Comparison of ENCODE assay signal across 1 cellular context in the genomic region with DNA sequence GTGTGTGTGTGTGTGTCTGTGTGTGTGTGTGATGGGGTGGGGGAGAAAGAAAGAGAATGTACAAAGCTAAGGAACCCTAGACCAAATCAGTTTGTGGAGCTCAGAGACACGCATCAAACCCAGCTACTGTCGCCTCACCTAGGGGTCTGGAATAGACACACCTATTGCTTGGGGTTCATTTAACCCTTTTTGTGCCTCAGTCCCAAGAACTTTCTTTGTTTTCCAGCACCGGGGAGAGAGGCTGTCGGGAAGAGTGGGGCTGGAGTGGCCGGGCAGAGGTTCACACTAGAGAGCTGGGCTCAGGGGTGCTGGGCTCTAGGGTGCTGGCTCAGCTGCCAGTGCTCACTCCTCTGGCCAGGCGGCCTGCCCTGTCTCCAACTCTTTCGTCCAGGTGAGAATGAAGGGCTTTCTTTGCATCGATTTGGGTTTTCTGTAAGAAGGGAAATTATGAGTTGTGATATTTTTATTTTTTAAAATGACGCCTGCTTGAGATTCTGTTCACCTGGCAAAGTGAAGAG.
TF ChIP-seq lines count a peak whose summit lies in the region.

No MANE protein-coding gene starts in this region.

TF ChIP-seq in endothelial cell of umbilical vein, 7 proteins besides CTCF, POLR2A, EP300 and RAD21 (continued from another document):
- TF ChIP-seq FOS (IDR thresholded peaks at IDR 0.05; ENCODE audit: borderline replicate concordance, insufficient read depth, low read length) (no peak), JUN (IDR thresholded peaks at IDR 0.05; ENCODE audit: borderline replicate concordance, insufficient read depth, insufficient read length, low read depth) (no peak)
TF ChIP-seq in endothelial cell of umbilical vein: peak in this region for 1.
